In the genomic region with DNA sequence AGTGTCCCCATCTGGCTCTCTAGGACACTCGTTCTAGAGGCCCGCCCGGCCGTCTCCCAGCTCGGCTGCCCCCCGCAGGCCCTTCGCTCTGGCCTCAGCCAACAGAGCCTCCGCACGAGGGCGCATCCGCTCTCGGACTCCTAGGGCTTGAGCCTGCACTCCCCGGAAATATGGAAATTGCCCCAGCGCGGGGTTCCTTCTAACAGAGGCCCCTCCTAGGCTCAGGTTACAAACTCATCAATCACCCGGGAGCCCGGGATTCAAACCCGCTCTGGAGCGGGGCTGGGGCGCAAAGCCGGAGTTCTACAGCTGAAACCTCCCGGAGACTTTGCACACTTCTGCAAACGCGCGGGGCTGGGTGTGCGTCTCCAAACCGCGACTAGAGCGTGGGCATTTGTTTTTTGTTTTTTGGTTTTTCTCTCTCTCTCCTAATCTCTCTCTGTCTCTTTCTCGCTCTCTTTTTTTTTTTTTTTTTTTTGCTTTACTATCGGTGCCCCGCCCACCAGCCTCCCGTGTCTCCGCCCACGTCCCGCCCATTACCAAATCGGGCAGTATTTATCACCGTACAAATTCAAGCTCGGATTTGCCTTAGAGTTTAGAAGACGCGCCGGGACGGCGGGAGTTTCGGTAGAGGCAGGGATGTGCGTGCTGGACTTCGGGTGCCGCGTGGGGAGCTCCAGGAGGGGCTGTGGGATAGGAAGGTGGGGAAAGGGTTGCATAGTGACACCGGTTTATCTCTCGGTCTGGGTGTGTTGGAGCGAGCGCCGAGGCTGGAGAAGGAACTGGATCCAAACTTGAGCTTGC, we compare ENCODE assay signal across 8 cellular contexts. TPM values are rescaled to one million over a fixed set of nuclear protein-coding genes. Genes with fewer than 3 reads are reported as not detected.
DNase-seq lines count a peak whose midpoint lies in the region; ATAC-seq and TF ChIP-seq lines count a peak whose summit lies in the region.

No MANE protein-coding gene starts in this region.

- H4K20me1 ChIP-seq in mammary epithelial cell (ENCODE audit: insufficient read depth, low read length) = no peaks in the 10 kb centered on the region

- peak overlapping the region; percentile 62 for H3K9ac ChIP-seq in mammary epithelial cell (ENCODE audit: insufficient read depth, low read length)

- intact Hi-C loops in mammary epithelial cell (cut with micrococcal nuclease) = loop anchor here (1.0 to 5.0 kb wide), 7 partner anchors 89 to 441 kb away; no protein-coding TSS in a partner anchor

- TF ChIP-seq CTCF in mammary epithelial cell (conservative IDR thresholded peaks at IDR 0.05 in 1 of 2, IDR thresholded peaks at IDR 0.05 in 1 of 2; ENCODE audit: extremely low read depth in 1 of 2, insufficient read depth in 1 of 2, low read depth in 1 of 2, low read length in 2 of 2) = peak in 1 of 2 donors; percentile 60

- DNase-seq in AG20443 (ENCODE audit: low spot score) (peak; percentile 89), HAP-1 (ENCODE audit: low spot score in 2 of 2) (peak; percentile 79 to 94), mammary epithelial cell (peak; percentile 92), iris pigment epithelial cell (ENCODE audit: low read depth) (peak; percentile 96), smooth muscle cell of the brain vasculature (ENCODE audit: low read depth, low spot score) (peak; percentile 82), Ammon's horn (ENCODE audit: low spot score) (no peak)

- dilution Hi-C loops in mammary epithelial cell (cut with HindIII; ENCODE audit: low sequenced_read_pairs) = no loop called here

- WGBS in mammary epithelial cell (ENCODE audit: low coverage, missing lambda C conversion rate) = 9% methylated on average over 14 of the region's 54 CpGs

- in situ Hi-C loops in HAP-1 (cut with MboI; ENCODE audit: low sequenced_read_pairs) = no loop called here
- in situ Hi-C loops in mammary epithelial cell (cut with MboI; ENCODE audit: low sequenced_read_pairs in 2 of 2) = loop anchor here in 1 of 2 donors (25.0 kb wide), 1 partner anchor 236 kb away; no protein-coding TSS in a partner anchor

- CTCF ChIA-PET in mammary epithelial cell (lab: Charles Lee; ENCODE audit: low non-redundant PET) = interaction anchor here (0.6 to 0.7 kb wide), 5 partner anchors 14 to 486 kb away, joined by 4 to 19 read pairs (median 6); no protein-coding TSS in a partner anchor

- H3K4me2 ChIP-seq in mammary epithelial cell (ENCODE audit: insufficient read depth, low read depth, low read length) = peak overlapping the region; percentile 87

- peak overlapping the region; percentile 77 for H2AFZ ChIP-seq in mammary epithelial cell (ENCODE audit: low read depth, low read length)

- no peaks in the 10 kb centered on the region for H3K9me3 ChIP-seq in HAP-1
- H3K9me3 ChIP-seq in mammary epithelial cell (replicated peaks; ENCODE audit: insufficient read depth, low read length) = no peaks in the 10 kb centered on the region

- no TSS peak for BruUV-seq in mammary epithelial cell (replicated peaks; lab: Mats Ljungman, UMichigan)

- no peaks in the 10 kb centered on the region for H3K36me3 ChIP-seq in HAP-1 (replicated peaks)
- H3K36me3 ChIP-seq in mammary epithelial cell (ENCODE audit: insufficient read depth, low read length) = peaks cover 4% of the 10 kb centered on the region

- H3K4me1 ChIP-seq in HAP-1 = peaks cover 10% of the 10 kb centered on the region; the same call in 1 of the 2 replicates
- peaks cover 22% of the 10 kb centered on the region for H3K4me1 ChIP-seq in mammary epithelial cell (ENCODE audit: insufficient read depth, low read length)

- peaks cover 21% of the 10 kb centered on the region for H3K79me2 ChIP-seq in mammary epithelial cell (ENCODE audit: insufficient read depth, low read length)

- H3K27me3 ChIP-seq in HAP-1 (ENCODE audit: low read depth) (peaks cover 4% of the 10 kb centered on the region), mammary epithelial cell (ENCODE audit: insufficient read depth, low read length) (no peaks in the 10 kb centered on the region)

- ATAC-seq in SK-N-SH treated with all-trans-retinoic acid at 6 μM for 48 hours (peak; percentile 91), HG03159 (IDR thresholded peaks at IDR 0.05; ENCODE audit: unreplicated experiment) (no peak)

- H3K27ac ChIP-seq in mammary epithelial cell (ENCODE audit: insufficient read depth, low read depth, low read length) = peak overlapping the region; percentile 68

- peak overlapping the region; percentile 42 for H3K4me3 ChIP-seq in HAP-1
- H3K4me3 ChIP-seq in mammary epithelial cell (replicated peaks in 1 of 3; ENCODE audit: insufficient read depth in 1 of 3, low read depth in 2 of 3, low read length in 3 of 3) = peak overlapping the region; percentile 54 to 67 (median 62)

TF ChIP-seq in SK-N-SH treated with all-trans-retinoic acid at 6 μM for 48 hours, 23 proteins besides CTCF, POLR2A, EP300 and RAD21:
- TF ChIP-seq ZNF565 (CRISPR knock-in tag; conservative IDR thresholded peaks at IDR 0.05; ENCODE audit: low read depth) (no peak), ZC3H10 (CRISPR knock-in tag; IDR thresholded peaks at IDR 0.05) (no peak), ZNF70 (CRISPR knock-in tag; IDR thresholded peaks at IDR 0.05) (no peak), ZFP3 (CRISPR knock-in tag; IDR thresholded peaks at IDR 0.05) (no peak), BACH2 (CRISPR knock-in tag; IDR thresholded peaks at IDR 0.05; ENCODE audit: borderline replicate concordance) (no peak), GLIS3 (CRISPR knock-in tag; IDR thresholded peaks at IDR 0.05) (no peak), PPARA (CRISPR knock-in tag; IDR thresholded peaks at IDR 0.05; ENCODE audit: borderline replicate concordance) (no peak), ZFP30 (CRISPR knock-in tag; IDR thresholded peaks at IDR 0.05) (no peak), TCF4 (CRISPR knock-in tag; IDR thresholded peaks at IDR 0.05; ENCODE audit: borderline replicate concordance) (no peak), ZNF8 (CRISPR knock-in tag; IDR thresholded peaks at IDR 0.05) (no peak), RARB (CRISPR knock-in tag; IDR thresholded peaks at IDR 0.05) (no peak), POU6F1 (CRISPR knock-in tag; IDR thresholded peaks at IDR 0.05; ENCODE audit: borderline replicate concordance, low read depth) (no peak), ESRRG (CRISPR knock-in tag; IDR thresholded peaks at IDR 0.05) (no peak), ISL1 (CRISPR knock-in tag; IDR thresholded peaks at IDR 0.05) (no peak), CSDC2 (CRISPR knock-in tag; IDR thresholded peaks at IDR 0.05) (no peak)
- TF ChIP-seq, protein P1, sequence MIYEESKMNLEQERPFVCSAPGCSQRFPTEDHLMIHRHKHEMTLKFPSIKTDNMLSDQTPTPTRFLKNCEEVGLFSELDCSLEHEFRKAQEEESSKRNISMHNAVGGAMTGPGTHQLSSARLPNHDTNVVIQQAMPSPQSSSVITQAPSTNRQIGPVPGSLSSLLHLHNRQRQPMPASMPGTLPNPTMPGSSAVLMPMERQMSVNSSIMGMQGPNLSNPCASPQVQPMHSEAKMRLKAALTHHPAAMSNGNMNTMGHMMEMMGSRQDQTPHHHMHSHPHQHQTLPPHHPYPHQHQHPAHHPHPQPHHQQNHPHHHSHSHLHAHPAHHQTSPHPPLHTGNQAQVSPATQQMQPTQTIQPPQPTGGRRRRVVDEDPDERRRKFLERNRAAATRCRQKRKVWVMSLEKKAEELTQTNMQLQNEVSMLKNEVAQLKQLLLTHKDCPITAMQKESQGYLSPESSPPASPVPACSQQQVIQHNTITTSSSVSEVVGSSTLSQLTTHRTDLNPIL (CRISPR knock-in tag; IDR thresholded peaks at IDR 0.05; ENCODE audit: low read depth) = no peak
- TF ChIP-seq, protein P2, sequence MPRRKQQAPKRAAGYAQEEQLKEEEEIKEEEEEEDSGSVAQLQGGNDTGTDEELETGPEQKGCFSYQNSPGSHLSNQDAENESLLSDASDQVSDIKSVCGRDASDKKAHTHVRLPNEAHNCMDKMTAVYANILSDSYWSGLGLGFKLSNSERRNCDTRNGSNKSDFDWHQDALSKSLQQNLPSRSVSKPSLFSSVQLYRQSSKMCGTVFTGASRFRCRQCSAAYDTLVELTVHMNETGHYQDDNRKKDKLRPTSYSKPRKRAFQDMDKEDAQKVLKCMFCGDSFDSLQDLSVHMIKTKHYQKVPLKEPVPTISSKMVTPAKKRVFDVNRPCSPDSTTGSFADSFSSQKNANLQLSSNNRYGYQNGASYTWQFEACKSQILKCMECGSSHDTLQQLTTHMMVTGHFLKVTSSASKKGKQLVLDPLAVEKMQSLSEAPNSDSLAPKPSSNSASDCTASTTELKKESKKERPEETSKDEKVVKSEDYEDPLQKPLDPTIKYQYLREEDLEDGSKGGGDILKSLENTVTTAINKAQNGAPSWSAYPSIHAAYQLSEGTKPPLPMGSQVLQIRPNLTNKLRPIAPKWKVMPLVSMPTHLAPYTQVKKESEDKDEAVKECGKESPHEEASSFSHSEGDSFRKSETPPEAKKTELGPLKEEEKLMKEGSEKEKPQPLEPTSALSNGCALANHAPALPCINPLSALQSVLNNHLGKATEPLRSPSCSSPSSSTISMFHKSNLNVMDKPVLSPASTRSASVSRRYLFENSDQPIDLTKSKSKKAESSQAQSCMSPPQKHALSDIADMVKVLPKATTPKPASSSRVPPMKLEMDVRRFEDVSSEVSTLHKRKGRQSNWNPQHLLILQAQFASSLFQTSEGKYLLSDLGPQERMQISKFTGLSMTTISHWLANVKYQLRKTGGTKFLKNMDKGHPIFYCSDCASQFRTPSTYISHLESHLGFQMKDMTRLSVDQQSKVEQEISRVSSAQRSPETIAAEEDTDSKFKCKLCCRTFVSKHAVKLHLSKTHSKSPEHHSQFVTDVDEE (CRISPR knock-in tag; IDR thresholded peaks at IDR 0.05) = no peak

RNA-seq across cellular contexts. Expression of gene FOXL1, which starts 2.4 kb away (rescaled TPM):
- total RNA-seq in mammary epithelial cell = 1 to 10 TPM; 2.2 to 8.0 TPM
- 1.2 TPM for polyA plus RNA-seq in mammary epithelial cell
- polyA minus RNA-seq in mammary epithelial cell = 0.47 TPM

RNA-seq across cellular contexts. Expression of gene FOXC2, which starts 9.3 kb away (rescaled TPM):
- 10 to 100 TPM in 1 of 2 donors, 1 to 10 TPM in 1; 1.3 to 13.3 TPM for total RNA-seq in mammary epithelial cell
- 1.3 TPM for polyA plus RNA-seq in mammary epithelial cell
- 0.98 TPM for polyA minus RNA-seq in mammary epithelial cell

RNA-seq across cellular contexts. Expression of gene MTHFSD, which starts 20.9 kb away (rescaled TPM):
- total RNA-seq in mammary epithelial cell = 10 to 100 TPM; 17.3 to 25.4 TPM
- 11.3 TPM for polyA plus RNA-seq in mammary epithelial cell
- polyA minus RNA-seq in mammary epithelial cell = 1.4 TPM
